In genomic region chr10:88209837-88210552, GRCh38 we compare ENCODE assay signal across 16 cellular contexts.
DNase-seq lines count a peak whose midpoint lies in the region; ATAC-seq and TF ChIP-seq lines count a peak whose summit lies in the region.
"Had no signal": no experiment of that assay in that cellular context is flagged by ENCODE, and none has a peak within 500 bp of the region (broad histone marks: within the 10 kb centered on the region; RNA-seq: fewer than 3 reads in every experiment).

No MANE protein-coding gene starts in this region.

- H3K27me3 ChIP-seq in thyroid gland, result no peaks in the 10 kb centered on the region

- H3K36me3 ChIP-seq in thyroid gland, result no peaks in the 10 kb centered on the region
- H3K36me3 ChIP-seq: thoracic aorta had no signal

- TF ChIP-seq POLR2A in thyroid gland (IDR thresholded peaks at IDR 0.05), result no peak

- intact Hi-C loops in thyroid gland (cut with DNase I), result no loop called here

- no peak overlapping the region for H3K4me3 ChIP-seq in thyroid gland (replicated peaks in 1 of 3)
- H3K4me3 ChIP-seq: thoracic aorta had no signal

- peaks cover 14 to 16% of the 10 kb centered on the region in 2 donors for H3K4me1 ChIP-seq in thyroid gland

- H3K27ac ChIP-seq in thyroid gland, result no peak overlapping the region
- H3K27ac ChIP-seq: KMS-11, thoracic aorta had no signal

- peak; percentile 62 for DNase-seq in GM04504 (ENCODE audit: low read depth)
- DNase-seq in OCI-M1 (lab: John Stamatoyannopoulos, UW), result peak; percentile 18
- DNase-seq in fibroblast of the conjunctiva (ENCODE audit: low read depth), result peak; percentile 21
- DNase-seq in stromal cell of bone marrow (ENCODE audit: low read depth), result peak; percentile 48
- DNase-seq in HuH-7 (ENCODE audit: low spot score), result no peak
- no peak for DNase-seq in thyroid gland
- DNase-seq: activated B cell treated with CpG ODN at 0.5 μM for 24 hours; activated naive CD4-positive, alpha-beta T cell treated with Interleukin-2 at 50 U/mL for 16 hours; CD4-positive, alpha-beta T cell; effector CD8-positive, alpha-beta T cell; kidney; NCI-H1436 had no signal

- 92 to 93% methylated on average over 5 of the region's 5 CpGs for WGBS in thyroid gland, 2 donors

- no peak for TF ChIP-seq CTCF in thyroid gland (IDR thresholded peaks at IDR 0.05)

- ATAC-seq in HG03159 (IDR thresholded peaks at IDR 0.05; ENCODE audit: unreplicated experiment) (no peak), GM21529 (IDR thresholded peaks at IDR 0.05; ENCODE audit: unreplicated experiment) (no peak)

- no peaks in the 10 kb centered on the region for H3K9me3 ChIP-seq in thyroid gland
- H3K9me3 ChIP-seq: thoracic aorta had no signal

Comparison
In these comparisons a context has a peak if more than half of its experiments do, and no peak if none do; other contexts are left out.
1. DNase-seq: peak in GM04504 (single experiment), OCI-M1 (single experiment), fibroblast of the conjunctiva (single experiment) and stromal cell of bone marrow (single experiment); none in HuH-7 (single experiment) and thyroid gland (0 of 2).